Comparison of ENCODE assay signal across 15 cellular contexts in the genomic region with DNA sequence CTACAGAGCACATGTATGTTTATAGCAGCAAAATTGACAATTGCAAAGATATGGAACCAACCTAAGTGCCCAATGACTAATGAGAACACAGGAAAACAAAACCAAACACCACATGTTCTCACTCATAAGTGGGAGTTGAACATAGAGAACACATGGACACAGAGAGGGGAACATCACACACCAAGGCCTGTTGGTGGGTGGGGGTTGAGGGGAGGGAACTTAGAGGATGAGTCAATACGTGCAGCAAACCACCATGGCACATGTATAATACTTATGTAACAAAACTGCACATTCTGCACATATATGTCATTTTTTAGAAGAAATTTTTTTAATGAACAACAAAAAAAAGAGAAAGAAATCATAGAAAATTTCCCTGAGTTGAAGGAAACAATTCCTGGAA. TPM values are rescaled to one million over a fixed set of nuclear protein-coding genes. Genes with fewer than 3 reads are reported as not detected.
DNase-seq lines count a peak whose midpoint lies in the region; FAIRE-seq and TF ChIP-seq lines count a peak whose summit lies in the region.
"Had no signal": no experiment of that assay in that cellular context is flagged by ENCODE, and none has a peak within 500 bp of the region (broad histone marks: within the 10 kb centered on the region; RNA-seq: fewer than 3 reads in every experiment).

No MANE protein-coding gene starts in this region.

- peak; percentile 51 for FAIRE-seq in GM12891 (lab: Jason Lieb, UNC)

- H3K4me3 Mint-ChIP-seq in activated naive CD8-positive, alpha-beta T cell, result no peak overlapping the region
- H3K4me3 Mint-ChIP-seq in nephron progenitor cell, result peak overlapping the region; percentile 32

- no peaks in the 10 kb centered on the region for H3K27me3 Mint-ChIP-seq in activated naive CD8-positive, alpha-beta T cell
- H3K27me3 Mint-ChIP-seq in nephron progenitor cell (ENCODE audit: low read depth, poor library complexity), result no peaks in the 10 kb centered on the region

- H3K36me3 Mint-ChIP-seq in activated naive CD8-positive, alpha-beta T cell, result peaks cover 13% of the 10 kb centered on the region
- peaks cover 37% of the 10 kb centered on the region for H3K36me3 Mint-ChIP-seq in nephron progenitor cell (ENCODE audit: low read depth)

- peaks cover 18% of the 10 kb centered on the region for H3K4me1 Mint-ChIP-seq in activated naive CD8-positive, alpha-beta T cell (ENCODE audit: low read depth)
- H3K4me1 Mint-ChIP-seq in nephron progenitor cell, result peaks cover 43% of the 10 kb centered on the region

- DNase-seq in activated T-cell treated with anti-CD3 and anti-CD28 coated beads for 4 hours (peak; percentile 9), GM12891 (ENCODE audit: insufficient read length, low spot score) (no peak), nephron progenitor cell (no peak), HT-29 (ENCODE audit: low spot score) (no peak), NOMO-1 treated with dmso at 0.1 percent for 144 hours (lab: John Stamatoyannopoulos, UW; ENCODE audit: unreplicated experiment) (no peak), KG1 (lab: John Stamatoyannopoulos, UW) (no peak)
- no peak for DNase-seq in activated T-cell treated with anti-CD3 and anti-CD28 coated beads, Interleukin-2, amount 50 U/mL, for 1 hour
- DNase-seq: left cardiac atrium, mucosa of descending colon, NCI-H2081 treated with DMSO at 0.1 percent for 48 hours, NCI-H69, RPMI8226, sigmoid colon, uterus had no signal

- TF ChIP-seq CTCF in nephron progenitor cell (IDR thresholded peaks at IDR 0.05), result no peak

- H3K9me3 Mint-ChIP-seq in activated naive CD8-positive, alpha-beta T cell (ENCODE audit: low read depth), result no peaks in the 10 kb centered on the region
- peaks cover 43% of the 10 kb centered on the region for H3K9me3 Mint-ChIP-seq in nephron progenitor cell

- H3K27ac Mint-ChIP-seq in activated naive CD8-positive, alpha-beta T cell, result peak overlapping the region; percentile 71
- no peak overlapping the region for H3K27ac Mint-ChIP-seq in nephron progenitor cell

- TF ChIP-seq POLR2A in GM12891 (IDR thresholded peaks at IDR 0.05; ENCODE audit: low read depth, low read length), result no peak

TF ChIP-seq in GM12891, 5 proteins besides CTCF, POLR2A, EP300 and RAD21:
- TF ChIP-seq POLR2AphosphoS5 (IDR thresholded peaks at IDR 0.05; ENCODE audit: low read depth, low read length), result no peak
- no peak for TF ChIP-seq POU2F2 (IDR thresholded peaks at IDR 0.05; ENCODE audit: low read depth, low read length)
- TF ChIP-seq PAX5 (IDR thresholded peaks at IDR 0.05; ENCODE audit: insufficient read depth, low read length, severe bottlenecking), result no peak
- no peak for TF ChIP-seq SPI1 (IDR thresholded peaks at IDR 0.05; ENCODE audit: low read depth, low read length)
- no peak for TF ChIP-seq TAF1 (IDR thresholded peaks at IDR 0.05; ENCODE audit: low read depth, low read length)

RNA-seq across cellular contexts. Expression of a gene that starts 3.9 kb away (rescaled TPM):
- 2.2 TPM for polyA plus RNA-seq in GM12891 (2012; ENCODE audit: low read depth, missing spikeins)
- 2.7 and 5.0 TPM in 2 replicates for total RNA-seq in HT-29 (2014; rRNA removed; shearing (Covaris generic))
